In genomic region chr15:45200001-45200798, GRCh38 we compare ENCODE assay signal across 1 cellular context.
TF ChIP-seq lines count a peak whose summit lies in the region.

No MANE protein-coding gene starts in this region.

TF ChIP-seq in WTC11, 78 proteins besides CTCF, POLR2A, EP300 and RAD21 (continued from another document):
- 0 out of 2 replicates have a peak, but pooled peaks have one; percentile 71 for TF ChIP-seq FOXP4 (CRISPR knock-in tag; IDR thresholded peaks at IDR 0.05)
